Comparison of ENCODE assay signal across 8 cellular contexts in genomic region chr13:97432917-97433726, GRCh38. TPM values are rescaled to one million over a fixed set of nuclear protein-coding genes. Genes with fewer than 3 reads are reported as not detected.
A peak's percentile ranks its signal among the peaks of the same experiment; 100 is the strongest.
DNase-seq lines count a peak whose midpoint lies in the region; ATAC-seq and TF ChIP-seq lines count a peak whose summit lies in the region.

No MANE protein-coding gene starts in this region.

- no peaks in the 10 kb centered on the region for H3K36me3 ChIP-seq in suprapubic skin

- H3K9me3 ChIP-seq in suprapubic skin, result no peaks in the 10 kb centered on the region

- peak; percentile 85 for DNase-seq in GM10248 (ENCODE audit: extremely low spot score)
- peak; percentile 100 for DNase-seq in NCI-H1092 treated with DMSO at 0.1 percent for 48 hours (lab: John Stamatoyannopoulos, UW)
- DNase-seq in glomerular endothelial cell (ENCODE audit: extremely low read depth, low read depth, low spot score), result peak; percentile 100
- DNase-seq in nucleus accumbens (lab: John Stamatoyannopoulos, UW), result peak; percentile 93 to 100 (median 100)
- peak; percentile 99 for DNase-seq in suprapubic skin (ENCODE audit: low spot score in 2 of 2)

- ATAC-seq in HG02623 (IDR thresholded peaks at IDR 0.05; ENCODE audit: unreplicated experiment) (peak; percentile 70), SK-N-SH treated with all-trans-retinoic acid at 6 μM for 48 hours (peak; percentile 93)

- peaks cover 35% of the 10 kb centered on the region for H3K4me1 ChIP-seq in suprapubic skin

- peak overlapping the region; percentile 87 for H3K4me3 ChIP-seq in suprapubic skin

- H3K27me3 ChIP-seq in suprapubic skin, result no peaks in the 10 kb centered on the region

- peaks cover 33% of the 10 kb centered on the region for H3K4me1 Mint-ChIP-seq in activated naive CD8-positive, alpha-beta T cell (ENCODE audit: low read depth)

- TF ChIP-seq POLR2A in suprapubic skin (IDR thresholded peaks at IDR 0.05), result no peak

- no peaks in the 10 kb centered on the region for H3K27me3 Mint-ChIP-seq in activated naive CD8-positive, alpha-beta T cell

- TF ChIP-seq EP300 in suprapubic skin (IDR thresholded peaks at IDR 0.05), result no peak

- H3K9me3 Mint-ChIP-seq in activated naive CD8-positive, alpha-beta T cell (ENCODE audit: low read depth), result no peaks in the 10 kb centered on the region

- POLR2A ChIA-PET in GM10248 (lab: Yijun Ruan, JAX), result interaction anchor here (1.1 to 1.5 kb wide), 2 partner anchors 12 to 17 kb away, joined by 6 read pairs; no protein-coding TSS in a partner anchor

- CTCF ChIA-PET in GM10248 (lab: Yijun Ruan, JAX), result interaction anchor here (0.7 to 3.5 kb wide), 16 partner anchors 10 to 323 kb away, joined by 3 to 15 read pairs (median 4); no protein-coding TSS in a partner anchor

- peak overlapping the region; percentile 100 for H3K27ac Mint-ChIP-seq in activated naive CD8-positive, alpha-beta T cell

- H3K27ac ChIP-seq in suprapubic skin, result peak overlapping the region; percentile 100

- H3K4me3 Mint-ChIP-seq in activated naive CD8-positive, alpha-beta T cell, result peak overlapping the region; percentile 99

- TF ChIP-seq CTCF in GM10248 (IDR thresholded peaks at IDR 0.05; ENCODE audit: control extremely low read depth, extremely low read depth, low read depth, missing control alignments) (no peak), suprapubic skin (IDR thresholded peaks at IDR 0.05) (no peak)

- under 1% methylated on average over 29 of the region's 50 CpGs for WGBS in suprapubic skin

- peaks cover 6% of the 10 kb centered on the region for H3K36me3 Mint-ChIP-seq in activated naive CD8-positive, alpha-beta T cell

TF ChIP-seq in SK-N-SH treated with all-trans-retinoic acid at 6 μM for 48 hours, 23 proteins besides CTCF, POLR2A, EP300 and RAD21:
- TF ChIP-seq ARNTL (CRISPR knock-in tag; IDR thresholded peaks at IDR 0.05; ENCODE audit: borderline replicate concordance, low read depth), result no peak
- TF ChIP-seq CREB5 (CRISPR knock-in tag; IDR thresholded peaks at IDR 0.05; ENCODE audit: low read depth), result no peak
- no peak for TF ChIP-seq TSHZ2 (CRISPR knock-in tag; IDR thresholded peaks at IDR 0.05)
- no peak for TF ChIP-seq ZNF8 (CRISPR knock-in tag; IDR thresholded peaks at IDR 0.05)
- TF ChIP-seq PPARA (CRISPR knock-in tag; IDR thresholded peaks at IDR 0.05; ENCODE audit: borderline replicate concordance), result no peak
- no peak for TF ChIP-seq BACH2 (CRISPR knock-in tag; IDR thresholded peaks at IDR 0.05; ENCODE audit: borderline replicate concordance)
- TF ChIP-seq ZC3H10 (CRISPR knock-in tag; IDR thresholded peaks at IDR 0.05), result no peak
- TF ChIP-seq POU6F1 (CRISPR knock-in tag; IDR thresholded peaks at IDR 0.05; ENCODE audit: borderline replicate concordance, low read depth), result no peak
- no peak for TF ChIP-seq TCF4 (CRISPR knock-in tag; IDR thresholded peaks at IDR 0.05; ENCODE audit: borderline replicate concordance)

RNA-seq across cellular contexts. Expression of gene RAP2A, which starts 0.8 kb away (rescaled TPM):
- total RNA-seq in glomerular endothelial cell, result 40.0 and 47.9 TPM in 2 replicates
- 10 to 100 TPM; 10.6 to 16.0 (median 12.7) TPM for total RNA-seq in suprapubic skin

Comparison
In these comparisons a context has a peak if more than half of its experiments do, and no peak if none do; other contexts are left out.
1. Peak in every context shown above with its lines: DNase-seq, ATAC-seq, H3K4me3 ChIP-seq and H3K27ac ChIP-seq.